In the genomic region with DNA sequence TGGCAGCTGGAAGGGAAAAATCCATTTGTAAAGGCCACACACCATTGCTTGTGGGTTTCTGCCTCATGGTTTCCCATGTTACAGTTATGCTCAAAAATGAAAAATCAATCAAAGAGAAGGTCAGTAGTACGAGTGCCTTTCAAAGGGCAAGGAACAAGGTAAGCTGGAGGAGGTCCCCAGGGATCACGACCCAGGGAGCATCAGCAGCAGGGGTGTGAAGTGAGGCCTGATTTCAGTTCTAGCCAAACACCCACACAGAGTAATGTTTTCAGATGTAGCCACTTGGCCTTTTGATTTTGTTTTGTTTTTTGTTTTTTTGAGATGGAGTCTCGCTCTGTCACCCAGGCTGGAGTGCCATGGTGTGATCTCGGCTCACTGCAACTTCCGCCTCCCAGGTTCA, we compare ENCODE assay signal across 18 cellular contexts.
"Had no signal": no experiment of that assay in that cellular context is flagged by ENCODE, and none has a peak within 500 bp of the region (broad histone marks: within the 10 kb centered on the region; RNA-seq: fewer than 3 reads in every experiment).

No MANE protein-coding gene starts in this region.

- H3K9me3 Mint-ChIP-seq: immature natural killer cell; natural killer cell; stimulated activated effector memory CD8-positive, alpha-beta T cell treated with anti-CD3 and anti-CD28 coated beads, Interleukin-12 subunit alpha, Interleukin-12 subunit beta, amount 100 ng/mL, for 72 hours; stimulated activated naive CD8-positive, alpha-beta T cell treated with anti-CD3 and anti-CD28 coated beads, Interleukin-15, Interleukin-2, amounts not matched to agents 100 ng/mL and 50 ng/mL, for 24 hours had no signal

- H3K27me3 Mint-ChIP-seq: stimulated activated naive CD8-positive, alpha-beta T cell treated with anti-CD3 and anti-CD28 coated beads, Interleukin-15, Interleukin-2, amounts not matched to agents 100 ng/mL and 50 ng/mL, for 24 hours had no signal

- H3K4me3 Mint-ChIP-seq: immature natural killer cell; natural killer cell; stimulated activated effector memory CD8-positive, alpha-beta T cell treated with anti-CD3 and anti-CD28 coated beads, Interleukin-12 subunit alpha, Interleukin-12 subunit beta, amount 100 ng/mL, for 72 hours; stimulated activated naive CD8-positive, alpha-beta T cell treated with anti-CD3 and anti-CD28 coated beads, Interleukin-15, Interleukin-2, amounts not matched to agents 100 ng/mL and 50 ng/mL, for 24 hours had no signal

- DNase-seq: dermis blood vessel endothelial cell; effector memory CD4-positive, alpha-beta T cell; esophagus squamous epithelium; foreskin melanocyte; hypothalamus; immature natural killer cell; islet precursor cell; kidney glomerular epithelial cell; left ventricle myocardium inferior; lower lobe of right lung; natural killer cell; sigmoid colon; stimulated activated CD4-positive, alpha-beta T cell treated with anti-CD3 and anti-CD28 coated beads, Interleukin-2, amount 100 ng/mL, for 24 hours; stimulated activated CD4-positive, alpha-beta T cell treated with anti-CD3 and anti-CD28 coated beads, Interleukin-4, amount 100 ng/mL, for 24 hours; upper lobe of right lung; uterus had no signal

- ATAC-seq: lower lobe of right lung; natural killer cell; stimulated activated effector memory CD8-positive, alpha-beta T cell treated with anti-CD3 and anti-CD28 coated beads, Interleukin-12 subunit alpha, Interleukin-12 subunit beta, amount 100 ng/mL, for 72 hours; upper lobe of right lung had no signal

- H3K36me3 Mint-ChIP-seq: immature natural killer cell; natural killer cell; stimulated activated effector memory CD8-positive, alpha-beta T cell treated with anti-CD3 and anti-CD28 coated beads, Interleukin-12 subunit alpha, Interleukin-12 subunit beta, amount 100 ng/mL, for 72 hours had no signal

- H3K4me1 Mint-ChIP-seq: immature natural killer cell; natural killer cell; stimulated activated effector memory CD8-positive, alpha-beta T cell treated with anti-CD3 and anti-CD28 coated beads, Interleukin-12 subunit alpha, Interleukin-12 subunit beta, amount 100 ng/mL, for 72 hours had no signal

- H3K27ac Mint-ChIP-seq: immature natural killer cell; natural killer cell; stimulated activated effector memory CD8-positive, alpha-beta T cell treated with anti-CD3 and anti-CD28 coated beads, Interleukin-12 subunit alpha, Interleukin-12 subunit beta, amount 100 ng/mL, for 72 hours; stimulated activated naive CD8-positive, alpha-beta T cell treated with anti-CD3 and anti-CD28 coated beads, Interleukin-15, Interleukin-2, amounts not matched to agents 100 ng/mL and 50 ng/mL, for 24 hours had no signal
